8 cellular contexts compared by ENCODE assay signal in genomic region chr6:131914967-131915751, GRCh38. TPM values are rescaled to one million over a fixed set of nuclear protein-coding genes. Genes with fewer than 3 reads are reported as not detected.
DNase-seq lines count a peak whose midpoint lies in the region; ATAC-seq and TF ChIP-seq lines count a peak whose summit lies in the region.

No MANE protein-coding gene starts in this region.

- no peaks in the 10 kb centered on the region for H3K27me3 ChIP-seq in effector memory CD4-positive, alpha-beta T cell (replicated peaks; ENCODE audit: control insufficient read depth, insufficient read depth, low read length, poor library complexity, severe bottlenecking)
- no peaks in the 10 kb centered on the region for H3K27me3 ChIP-seq in mesenchymal stem cell (ENCODE audit: control insufficient read depth in 1 of 2, insufficient read depth in 1 of 2, low read length in 2 of 2)

- H3K4me3 ChIP-seq in effector memory CD4-positive, alpha-beta T cell (ENCODE audit: insufficient read depth, low read depth, low read length, poor library complexity, severe bottlenecking) = no peak overlapping the region
- H3K4me3 ChIP-seq in mesenchymal stem cell (ENCODE audit: insufficient read depth in 1 of 2, low read depth in 1 of 2, low read length in 2 of 2) = no peak overlapping the region

- H2BK15ac ChIP-seq in mesenchymal stem cell (ENCODE audit: low read depth, poor library complexity, severe bottlenecking) = no peak overlapping the region

- H2BK5ac ChIP-seq in mesenchymal stem cell (ENCODE audit: low read depth, low read length, poor library complexity, severe bottlenecking) = no peak overlapping the region

- H3K4me2 ChIP-seq in mesenchymal stem cell (ENCODE audit: low read length, poor library complexity, severe bottlenecking) = no peak overlapping the region

- no peak overlapping the region for H3K14ac ChIP-seq in mesenchymal stem cell (ENCODE audit: low read length in 2 of 2)

- H3K9ac ChIP-seq in mesenchymal stem cell (ENCODE audit: low read length) = peak overlapping the region; percentile 40

- H3K9me3 ChIP-seq in effector memory CD4-positive, alpha-beta T cell (ENCODE audit: control insufficient read depth, low read length) = no peaks in the 10 kb centered on the region
- no peaks in the 10 kb centered on the region for H3K9me3 ChIP-seq in mesenchymal stem cell (ENCODE audit: control insufficient read depth, low read length)

- peak overlapping the region in 1 of 2 experiments; percentile 21 for H2BK12ac ChIP-seq in mesenchymal stem cell (ENCODE audit: low read length in 2 of 2)

- no peak overlapping the region for H2AK5ac ChIP-seq in mesenchymal stem cell (ENCODE audit: low read length, severe bottlenecking)

- ATAC-seq in GM18505 (IDR thresholded peaks at IDR 0.05; ENCODE audit: unreplicated experiment) = peak; percentile 63
- ATAC-seq in HG02938 (IDR thresholded peaks at IDR 0.05; ENCODE audit: unreplicated experiment) = peak; percentile 85

- H3K79me1 ChIP-seq in mesenchymal stem cell (replicated peaks; ENCODE audit: low read length, poor library complexity, severe bottlenecking) = no peaks in the 10 kb centered on the region

- TF ChIP-seq POLR2A in GM18505 (IDR thresholded peaks at IDR 0.05; ENCODE audit: borderline replicate concordance, extremely low read depth, insufficient read depth, insufficient read length) = no peak

- H3K36me3 ChIP-seq in effector memory CD4-positive, alpha-beta T cell (ENCODE audit: control insufficient read depth, insufficient read depth, low read length) = no peaks in the 10 kb centered on the region
- no peaks in the 10 kb centered on the region for H3K36me3 ChIP-seq in mesenchymal stem cell (ENCODE audit: control insufficient read depth in 1 of 2, insufficient read depth in 2 of 2, low read depth in 1 of 2, low read length in 2 of 2)

- no peak overlapping the region for H4K91ac ChIP-seq in mesenchymal stem cell (ENCODE audit: low read length)

- no peak overlapping the region for H3K4ac ChIP-seq in mesenchymal stem cell (ENCODE audit: low read depth in 1 of 2, low read length in 2 of 2)

- H3K4me1 ChIP-seq in effector memory CD4-positive, alpha-beta T cell (ENCODE audit: control insufficient read depth, insufficient read depth, low read length, poor library complexity, severe bottlenecking) = peaks cover 9% of the 10 kb centered on the region
- H3K4me1 ChIP-seq in mesenchymal stem cell (ENCODE audit: control insufficient read depth, insufficient read depth, low read depth, low read length) = peaks cover 3% of the 10 kb centered on the region

- no peak overlapping the region for H4K8ac ChIP-seq in mesenchymal stem cell (ENCODE audit: low read length)

- no peak overlapping the region for H2AFZ ChIP-seq in mesenchymal stem cell (ENCODE audit: low read depth, low read length)

- DNase-seq in AG09319 (ENCODE audit: extremely low read depth, low read depth) (peak; percentile 68), NCI-H226 (peak; percentile 20), mesenchymal stem cell (peak; percentile 76)
- peak; percentile 69 for DNase-seq in activated CD4-positive, alpha-beta T cell treated with anti-CD3 and anti-CD28 coated beads for 48 hours
- peak in 2 of 3 donors; percentile 1 to 12 for DNase-seq in effector memory CD4-positive, alpha-beta T cell
- peak; percentile 4 to 12 for DNase-seq in stimulated activated CD8-positive, alpha-beta memory T cell treated with anti-CD3 and anti-CD28 coated beads, Interleukin-7, amount 100 ng/mL, for 1 hour (ENCODE audit: low read depth in 2 of 2)

- no peak overlapping the region for H3K18ac ChIP-seq in mesenchymal stem cell (ENCODE audit: low read depth in 1 of 2, low read length in 2 of 2)

- WGBS in mesenchymal stem cell = 51% methylated on average over 8 of the region's 10 CpGs

- peak; percentile 89 for TF ChIP-seq CTCF in AG09319 (IDR thresholded peaks at IDR 0.05; ENCODE audit: low read depth, low read length)

- no peak overlapping the region for H2BK120ac ChIP-seq in mesenchymal stem cell (ENCODE audit: low read depth, low read length)

- no peak overlapping the region for H3K23ac ChIP-seq in mesenchymal stem cell (ENCODE audit: low read length in 2 of 2)

- H3K27ac ChIP-seq in effector memory CD4-positive, alpha-beta T cell (ENCODE audit: insufficient read depth, low read length, poor library complexity, severe bottlenecking) = no peak overlapping the region
- no peak overlapping the region for H3K27ac ChIP-seq in mesenchymal stem cell (ENCODE audit: low read length, poor library complexity, severe bottlenecking)

RNA-seq across cellular contexts. Expression of gene CCN2, which starts 36.0 kb away (rescaled TPM):
- polyA plus RNA-seq in mesenchymal stem cell (2013, experiment 1 of 2) = 252 TPM
- 259 TPM for polyA plus RNA-seq in mesenchymal stem cell (2013, experiment 2 of 2)

Comparison
In these comparisons a context has a peak if more than half of its experiments do, and no peak if none do; other contexts are left out.
1. DNase-seq: peak in every context shown above with its lines; median percentile 76 in mesenchymal stem cell; 69 in activated CD4-positive, alpha-beta T cell treated with anti-CD3 and anti-CD28 coated beads for 48 hours; 68 in AG09319; 20 in NCI-H226; 8 in stimulated activated CD8-positive, alpha-beta memory T cell treated with anti-CD3 and anti-CD28 coated beads, Interleukin-7, amount 100 ng/mL, for 1 hour; 6 in effector memory CD4-positive, alpha-beta T cell.